15 cellular contexts compared by ENCODE assay signal in the genomic region with DNA sequence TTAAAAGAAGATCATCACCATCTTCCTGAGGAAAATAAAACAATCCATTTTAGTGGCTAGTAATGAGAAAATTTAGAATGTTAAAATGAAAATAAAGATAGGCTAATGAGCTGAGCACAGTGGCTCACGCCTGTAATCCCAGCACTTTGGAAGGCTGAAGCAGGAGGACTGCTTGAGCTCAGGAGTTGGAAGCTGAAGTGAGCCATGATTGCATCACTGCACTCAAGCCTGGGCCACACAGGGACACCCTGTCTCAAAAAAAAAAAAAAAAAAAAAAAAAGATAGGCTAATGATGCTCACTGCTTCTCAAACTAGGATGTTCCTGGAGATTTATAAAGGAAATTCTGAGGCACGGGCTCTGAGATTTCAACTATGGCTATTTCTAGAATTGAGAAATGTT. TPM values are rescaled to one million over a fixed set of nuclear protein-coding genes. Genes with fewer than 3 reads are reported as not detected.
DNase-seq lines count a peak whose midpoint lies in the region; ATAC-seq and TF ChIP-seq lines count a peak whose summit lies in the region.
"Had no signal": no experiment of that assay in that cellular context is flagged by ENCODE, and none has a peak within 500 bp of the region (broad histone marks: within the 10 kb centered on the region; RNA-seq: fewer than 3 reads in every experiment).

No MANE protein-coding gene starts in this region.

- H3K79me2 ChIP-seq in KMS-11 (ENCODE audit: insufficient read depth, low read depth), result no peaks in the 10 kb centered on the region

- no peak for TF ChIP-seq POLR2A in thyroid gland (IDR thresholded peaks at IDR 0.05)

- H3K4me3 ChIP-seq in KMS-11 (IDR thresholded peaks at IDR 0.05; ENCODE audit: insufficient read depth, low read depth, low read length) (no peak overlapping the region), epithelial cell of esophagus (ENCODE audit: low read length) (no peak overlapping the region), thyroid gland (replicated peaks in 1 of 3) (no peak overlapping the region), dorsolateral prefrontal cortex (no peak overlapping the region)
- H3K4me3 ChIP-seq: sigmoid colon had no signal

- no peaks in the 10 kb centered on the region for H3K9me3 Mint-ChIP-seq in activated naive CD8-positive, alpha-beta T cell treated with anti-CD3 and anti-CD28 coated beads, Interleukin-2, amount 10 ng/mL, durations not matched to agents 7 days and 5 days
- no peaks in the 10 kb centered on the region for H3K9me3 Mint-ChIP-seq in activated naive CD8-positive, alpha-beta T cell treated with anti-CD3 and anti-CD28 coated beads for 36 hours
- no peaks in the 10 kb centered on the region for H3K9me3 Mint-ChIP-seq in stimulated activated naive CD8-positive, alpha-beta T cell treated with anti-CD3 and anti-CD28 coated beads, Interleukin-15, amount 100 ng/mL, for 72 hours
- H3K9me3 Mint-ChIP-seq: neural crest cell had no signal

- peaks cover 18% of the 10 kb centered on the region for H3K4me1 Mint-ChIP-seq in activated naive CD8-positive, alpha-beta T cell treated with anti-CD3 and anti-CD28 coated beads, Interleukin-2, amount 10 ng/mL, durations not matched to agents 7 days and 5 days
- H3K4me1 Mint-ChIP-seq in activated naive CD8-positive, alpha-beta T cell treated with anti-CD3 and anti-CD28 coated beads for 36 hours, result peaks cover 25% of the 10 kb centered on the region
- peaks cover 21% of the 10 kb centered on the region for H3K4me1 Mint-ChIP-seq in stimulated activated naive CD8-positive, alpha-beta T cell treated with anti-CD3 and anti-CD28 coated beads, Interleukin-15, amount 100 ng/mL, for 72 hours
- H3K4me1 Mint-ChIP-seq: neural crest cell had no signal

- POLR2A ChIA-PET in activated naive CD8-positive, alpha-beta T cell treated with anti-CD3 and anti-CD28 coated beads, Interleukin-2, amount 10 ng/mL, durations not matched to agents 7 days and 5 days (lab: Charles Lee), result interaction anchor here (1.6 kb wide), 1 partner anchor 11 kb away, joined by 3 read pairs; no protein-coding TSS in a partner anchor

- H3K9ac ChIP-seq in KMS-11, result no peak overlapping the region

- no peak overlapping the region for H2AFZ ChIP-seq in KMS-11 (ENCODE audit: low read depth)

- H3K27ac ChIP-seq in KMS-11 (no peak overlapping the region), thyroid gland (no peak overlapping the region), dorsolateral prefrontal cortex (no peak overlapping the region)
- H3K27ac ChIP-seq: foreskin keratinocyte, sigmoid colon had no signal

- ATAC-seq in activated naive CD8-positive, alpha-beta T cell treated with anti-CD3 and anti-CD28 coated beads, Interleukin-2, amount 10 ng/mL, durations not matched to agents 7 days and 5 days (ENCODE audit: low read depth), result no peak
- no peak for ATAC-seq in stimulated activated naive CD8-positive, alpha-beta T cell treated with anti-CD3 and anti-CD28 coated beads, Interleukin-15, amount 100 ng/mL, for 72 hours
- ATAC-seq: foreskin keratinocyte had no signal

- H3K27me3 Mint-ChIP-seq in activated naive CD8-positive, alpha-beta T cell treated with anti-CD3 and anti-CD28 coated beads, Interleukin-2, amount 10 ng/mL, durations not matched to agents 7 days and 5 days, result no peaks in the 10 kb centered on the region
- H3K27me3 Mint-ChIP-seq in activated naive CD8-positive, alpha-beta T cell treated with anti-CD3 and anti-CD28 coated beads for 36 hours, result no peaks in the 10 kb centered on the region
- no peaks in the 10 kb centered on the region for H3K27me3 Mint-ChIP-seq in stimulated activated naive CD8-positive, alpha-beta T cell treated with anti-CD3 and anti-CD28 coated beads, Interleukin-15, amount 100 ng/mL, for 72 hours

- H4K20me1 ChIP-seq in KMS-11 (ENCODE audit: insufficient read depth), result no peaks in the 10 kb centered on the region

- H3K9me3 ChIP-seq in thyroid gland, result no peaks in the 10 kb centered on the region
- H3K9me3 ChIP-seq: Peyer's patch, sigmoid colon had no signal

- H3K4me3 Mint-ChIP-seq in activated naive CD8-positive, alpha-beta T cell treated with anti-CD3 and anti-CD28 coated beads, Interleukin-2, amount 10 ng/mL, durations not matched to agents 7 days and 5 days, result no peak overlapping the region
- H3K4me3 Mint-ChIP-seq in activated naive CD8-positive, alpha-beta T cell treated with anti-CD3 and anti-CD28 coated beads for 36 hours, result no peak overlapping the region
- no peak overlapping the region for H3K4me3 Mint-ChIP-seq in stimulated activated naive CD8-positive, alpha-beta T cell treated with anti-CD3 and anti-CD28 coated beads, Interleukin-15, amount 100 ng/mL, for 72 hours
- H3K4me3 Mint-ChIP-seq: neural crest cell had no signal

- DNase-seq in activated naive CD8-positive, alpha-beta T cell treated with anti-CD3 and anti-CD28 coated beads, Interleukin-2, amount 10 ng/mL, durations not matched to agents 7 days and 5 days, result no peak
- no peak for DNase-seq in activated naive CD8-positive, alpha-beta T cell treated with anti-CD3 and anti-CD28 coated beads for 36 hours
- peak; percentile 24 for DNase-seq in epithelial cell of esophagus (ENCODE audit: low read depth)
- DNase-seq in stimulated activated naive CD8-positive, alpha-beta T cell treated with anti-CD3 and anti-CD28 coated beads, Interleukin-15, amount 100 ng/mL, for 72 hours, result no peak
- no peak for DNase-seq in hippocampal formation (lab: John Stamatoyannopoulos, UW)
- DNase-seq in thyroid gland, result no peak
- DNase-seq in dorsolateral prefrontal cortex, result no peak
- DNase-seq: foreskin keratinocyte; NCI-H1930; NCI-H526 treated with DMSO at 0.1 percent for 48 hours; Peyer's patch; sigmoid colon; stimulated activated naive CD4-positive, alpha-beta T cell treated with Interleukin-2 at 50 U/mL for 16 hours had no signal

- H3K4me2 ChIP-seq in KMS-11, result 0 out of 2 replicates have a peak overlapping the region, but pooled peaks have one; percentile 99

- intact Hi-C loops in thyroid gland (cut with DNase I), result no loop called here
- intact Hi-C loops in dorsolateral prefrontal cortex (cut with DNase I), result no loop called here

- peaks cover 27% of the 10 kb centered on the region for H3K36me3 Mint-ChIP-seq in activated naive CD8-positive, alpha-beta T cell treated with anti-CD3 and anti-CD28 coated beads, Interleukin-2, amount 10 ng/mL, durations not matched to agents 7 days and 5 days
- H3K36me3 Mint-ChIP-seq in activated naive CD8-positive, alpha-beta T cell treated with anti-CD3 and anti-CD28 coated beads for 36 hours, result peaks cover 14% of the 10 kb centered on the region

- H3K27me3 ChIP-seq in KMS-11 (ENCODE audit: insufficient read depth, low read depth), result no peaks in the 10 kb centered on the region
- H3K27me3 ChIP-seq in thyroid gland, result no peaks in the 10 kb centered on the region
- H3K27me3 ChIP-seq in dorsolateral prefrontal cortex, result no peaks in the 10 kb centered on the region
- H3K27me3 ChIP-seq: foreskin keratinocyte, Peyer's patch, sigmoid colon had no signal

- WGBS in thyroid gland, 2 donors, result 91 to 95% methylated on average over 2 of the region's 2 CpGs

- H3K27ac Mint-ChIP-seq in activated naive CD8-positive, alpha-beta T cell treated with anti-CD3 and anti-CD28 coated beads, Interleukin-2, amount 10 ng/mL, durations not matched to agents 7 days and 5 days, result peak overlapping the region; percentile 88
- H3K27ac Mint-ChIP-seq in activated naive CD8-positive, alpha-beta T cell treated with anti-CD3 and anti-CD28 coated beads for 36 hours, result no peak overlapping the region
- peak overlapping the region; percentile 13 to 48 for H3K27ac Mint-ChIP-seq in stimulated activated naive CD8-positive, alpha-beta T cell treated with anti-CD3 and anti-CD28 coated beads, Interleukin-15, amount 100 ng/mL, for 72 hours

- H3K36me3 ChIP-seq in KMS-11 (ENCODE audit: insufficient read depth), result no peaks in the 10 kb centered on the region
- H3K36me3 ChIP-seq in thyroid gland, result peaks cover 12 to 21% of the 10 kb centered on the region in 2 donors

- TF ChIP-seq CTCF in KMS-11 (conservative IDR thresholded peaks at IDR 0.05; ENCODE audit: low read depth, low read length) (no peak), epithelial cell of esophagus (IDR thresholded peaks at IDR 0.05; ENCODE audit: insufficient read depth, low read depth, low read length, missing control alignments) (no peak), thyroid gland (IDR thresholded peaks at IDR 0.05) (no peak), dorsolateral prefrontal cortex (IDR thresholded peaks at IDR 0.05 in 54 of 56, conservative IDR thresholded peaks at IDR 0.05 in 2 of 56; ENCODE audit: low read depth in 1 of 56, partially characterized antibody in 56 of 56) (no peak)

- H3K4me1 ChIP-seq in KMS-11 (ENCODE audit: low read depth, poor library complexity, severe bottlenecking) (peaks cover 23% of the 10 kb centered on the region), thyroid gland (no peaks in the 10 kb centered on the region)
- H3K4me1 ChIP-seq: foreskin keratinocyte, sigmoid colon had no signal

RNA-seq across cellular contexts. Expression of gene CPLANE1, which starts 50.3 kb away (rescaled TPM):
- total RNA-seq in activated naive CD8-positive, alpha-beta T cell treated with anti-CD3 and anti-CD28 coated beads, Interleukin-2, amount 10 ng/mL, durations not matched to agents 7 days and 5 days, result 10 to 100 TPM in 1 of 2 experiments, 1 to 10 TPM in 1; 7.0 to 10.3 TPM
- total RNA-seq in activated naive CD8-positive, alpha-beta T cell treated with anti-CD3 and anti-CD28 coated beads for 36 hours, result 1 to 10 TPM; 5.8 TPM
- 10 to 100 TPM; 53.9 to 81.7 (median 62.9) TPM for total RNA-seq in thyroid gland
- 10 to 100 TPM; 39.2 to 80.3 (median 55.4) TPM for total RNA-seq in dorsolateral prefrontal cortex
